Comparison of ENCODE assay signal across 1 cellular context in genomic region chr6:43990627-43991619, GRCh38.
TF ChIP-seq lines count a peak whose summit lies in the region.

No MANE protein-coding gene starts in this region.

TF ChIP-seq in HepG2, 621 proteins besides CTCF, POLR2A, EP300 and RAD21 (continued from another document and continues in another):
- no peak for TF ChIP-seq PBX3 (CRISPR knock-in tag; IDR thresholded peaks at IDR 0.05; ENCODE audit: borderline replicate concordance)
- no peak for TF ChIP-seq TCF7L2 (IDR thresholded peaks at IDR 0.05; ENCODE audit: low read depth, low read length)
- TF ChIP-seq AHDC1 (CRISPR knock-in tag; IDR thresholded peaks at IDR 0.05; ENCODE audit: borderline replicate concordance) = peak; percentile 82; the same call in 1 of the 2 replicates
- TF ChIP-seq SPEN (CRISPR knock-in tag; IDR thresholded peaks at IDR 0.05; ENCODE audit: low read depth) = peak; percentile 95
- TF ChIP-seq HNRNPL (IDR thresholded peaks at IDR 0.05; ENCODE audit: low read depth, low read length) = 0 out of 2 replicates have a peak, but pooled peaks have one; percentile 27
- TF ChIP-seq ZFP62 (CRISPR knock-in tag; IDR thresholded peaks at IDR 0.05) = 0 out of 2 replicates have a peak, but pooled peaks have one; percentile 46
- no peak; the same call in 1 of the 2 replicates for TF ChIP-seq AFF4 (CRISPR knock-in tag; IDR thresholded peaks at IDR 0.05)
- TF ChIP-seq ZNF761 (CRISPR knock-in tag; conservative IDR thresholded peaks at IDR 0.05) = peak; percentile 94
- no peak for TF ChIP-seq ZNF577 (CRISPR knock-in tag; IDR thresholded peaks at IDR 0.05; ENCODE audit: borderline replicate concordance, low read depth)
- no peak for TF ChIP-seq DZIP1 (CRISPR knock-in tag; IDR thresholded peaks at IDR 0.05)
- TF ChIP-seq ZNF616 (CRISPR knock-in tag; IDR thresholded peaks at IDR 0.05; ENCODE audit: low read depth) = peak; percentile 37; the same call in 1 of the 2 replicates
- TF ChIP-seq ZFX (CRISPR knock-in tag; IDR thresholded peaks at IDR 0.05; ENCODE audit: low read depth) = peak; percentile 94
- TF ChIP-seq ZNF639 (CRISPR knock-in tag; conservative IDR thresholded peaks at IDR 0.05) = no peak; the same call in 1 of the 2 replicates
- TF ChIP-seq NFKBIZ (CRISPR knock-in tag; IDR thresholded peaks at IDR 0.05) = peak; percentile 88; the same call in 1 of the 2 replicates
- no peak for TF ChIP-seq BCLAF1 (IDR thresholded peaks at IDR 0.05)
- peak; percentile 26; the same call in 1 of the 2 replicates for TF ChIP-seq SP2 (CRISPR knock-in tag; IDR thresholded peaks at IDR 0.05)
- TF ChIP-seq ZFP90 (CRISPR knock-in tag; IDR thresholded peaks at IDR 0.05; ENCODE audit: borderline replicate concordance) = peak; percentile 93
- no peak for TF ChIP-seq NRL (CRISPR knock-in tag; IDR thresholded peaks at IDR 0.05; ENCODE audit: borderline replicate concordance)
- TF ChIP-seq RXRB (CRISPR knock-in tag; IDR thresholded peaks at IDR 0.05; ENCODE audit: borderline replicate concordance) = peak; percentile 99
- peak; percentile 70; the same call in 1 of the 2 replicates for TF ChIP-seq FOXC1 (CRISPR knock-in tag; IDR thresholded peaks at IDR 0.05; ENCODE audit: borderline replicate concordance)
- 0 out of 2 replicates have a peak, but pooled peaks have one; percentile 0 for TF ChIP-seq FOXO4 (CRISPR knock-in tag; conservative IDR thresholded peaks at IDR 0.05)
- peak; percentile 81; the same call in 1 of the 2 replicates for TF ChIP-seq GFI1 (CRISPR knock-in tag; IDR thresholded peaks at IDR 0.05; ENCODE audit: borderline replicate concordance)
- no peak; the same call in 1 of the 2 replicates for TF ChIP-seq GATAD1 (CRISPR knock-in tag; IDR thresholded peaks at IDR 0.05)
- peak; percentile 91; the same call in 1 of the 2 replicates for TF ChIP-seq ZBTB20 (CRISPR knock-in tag; IDR thresholded peaks at IDR 0.05; ENCODE audit: borderline replicate concordance, low read depth)
- TF ChIP-seq TBL1XR1 (IDR thresholded peaks at IDR 0.05; ENCODE audit: borderline replicate concordance, low read length, partially characterized antibody) = peak; percentile 98
- TF ChIP-seq SNAPC5 (CRISPR knock-in tag; IDR thresholded peaks at IDR 0.05; ENCODE audit: borderline replicate concordance) = peak; percentile 46; the same call in 1 of the 2 replicates
- peak; percentile 89; the same call in 1 of the 2 replicates for TF ChIP-seq MEIS1 (CRISPR knock-in tag; IDR thresholded peaks at IDR 0.05; ENCODE audit: borderline replicate concordance)
- TF ChIP-seq ZNF598 (CRISPR knock-in tag; IDR thresholded peaks at IDR 0.05; ENCODE audit: borderline replicate concordance) = no peak
- TF ChIP-seq ZNF879 (CRISPR knock-in tag; IDR thresholded peaks at IDR 0.05) = no peak; the same call in 1 of the 2 replicates
- TF ChIP-seq RFX1 (IDR thresholded peaks at IDR 0.05) = no peak
- TF ChIP-seq ZNF292 (CRISPR knock-in tag; IDR thresholded peaks at IDR 0.05; ENCODE audit: borderline replicate concordance, low read depth) = 0 out of 2 replicates have a peak, but pooled peaks have one; percentile 31
- TF ChIP-seq STAT6 (CRISPR knock-in tag; IDR thresholded peaks at IDR 0.05; ENCODE audit: borderline replicate concordance) = peak; percentile 79; the same call in 1 of the 2 replicates
- TF ChIP-seq MXI1 (IDR thresholded peaks at IDR 0.05; ENCODE audit: borderline replicate concordance, low read depth, low read length) = peak; percentile 35; the same call in 1 of the 3 replicates
